Comparison of ENCODE assay signal across 8 cellular contexts in genomic region chr7:117791877-117792780, GRCh38.
A peak's percentile ranks its signal among the peaks of the same experiment; 100 is the strongest.
DNase-seq lines count a peak whose midpoint lies in the region; ATAC-seq and TF ChIP-seq lines count a peak whose summit lies in the region.

No MANE protein-coding gene starts in this region.

- H3K36me3 ChIP-seq in DND-41 (ENCODE audit: insufficient read depth, low read length) (no peaks in the 10 kb centered on the region), Karpas-422 (ENCODE audit: insufficient read depth, low read length) (no peaks in the 10 kb centered on the region)

- CTCF ChIA-PET in Calu3 (lab: Charles Lee) = interaction anchor here (0.7 kb wide), 1 partner anchor 29 kb away, joined by 3 read pairs; no protein-coding TSS in a partner anchor

- no peaks in the 10 kb centered on the region for H3K36me3 Mint-ChIP-seq in Calu3 (ENCODE audit: insufficient read depth, unreplicated experiment)
- H3K36me3 Mint-ChIP-seq in activated T-cell treated with anti-CD3 and anti-CD28 coated beads, Interleukin-2, amount 50 U/mL, for 72 hours (ENCODE audit: insufficient read depth in 2 of 2) = no peaks in the 10 kb centered on the region

- H2AFZ ChIP-seq in DND-41 (ENCODE audit: low read depth, low read length) (no peak overlapping the region), Karpas-422 (ENCODE audit: low read length) (no peak overlapping the region)

- TF ChIP-seq CTCF in DND-41 (IDR thresholded peaks at IDR 0.05; ENCODE audit: borderline replicate concordance, extremely low read depth, low read length, poor library complexity, severe bottlenecking) = peak; percentile 29
- no peak for TF ChIP-seq CTCF in GM20000 (IDR thresholded peaks at IDR 0.05; ENCODE audit: extremely low read depth, missing control alignments)
- no peak for TF ChIP-seq CTCF in Calu3 (IDR thresholded peaks at IDR 0.05; ENCODE audit: unreplicated experiment)

- DNase-seq in DND-41 (no peak), GM20000 (ENCODE audit: low spot score) (peak; percentile 12), erythroblast (lab: John Stamatoyannopoulos, UW) (peak; percentile 43 to 81), Calu3 (no peak), DMS153 treated with DMSO at 0.1 percent for 48 hours (lab: John Stamatoyannopoulos, UW; ENCODE audit: unreplicated experiment) (no peak), Karpas-422 (no peak)
- DNase-seq in activated T-cell treated with anti-CD3 and anti-CD28 coated beads, Interleukin-2, amount 50 U/mL, for 72 hours = no peak

- H3K4me3 Mint-ChIP-seq in Calu3 (ENCODE audit: low read depth, unreplicated experiment) = no peak overlapping the region
- peak overlapping the region in 1 of 2 donors; percentile 0 for H3K4me3 Mint-ChIP-seq in activated T-cell treated with anti-CD3 and anti-CD28 coated beads, Interleukin-2, amount 50 U/mL, for 72 hours

- no peaks in the 10 kb centered on the region for H3K9me3 ChIP-seq in DND-41 (ENCODE audit: insufficient read depth, low read length, severe bottlenecking)
- H3K9me3 ChIP-seq in Karpas-422 (ENCODE audit: low read length) = no peaks in the 10 kb centered on the region

- H3K4me3 ChIP-seq in DND-41 (ENCODE audit: low read depth in 1 of 2, low read length in 2 of 2) (no peak overlapping the region), Karpas-422 (ENCODE audit: low read length) (no peak overlapping the region)

- H3K79me2 ChIP-seq in DND-41 (ENCODE audit: insufficient read depth, low read length) (no peaks in the 10 kb centered on the region), Karpas-422 (ENCODE audit: low read length) (no peaks in the 10 kb centered on the region)

- no peak overlapping the region for H3K27ac ChIP-seq in DND-41 (ENCODE audit: low read length)
- no peak overlapping the region for H3K27ac ChIP-seq in Karpas-422 (ENCODE audit: low read length)

- H3K9ac ChIP-seq in DND-41 (ENCODE audit: low read depth, low read length) = no peak overlapping the region
- H3K9ac ChIP-seq in Karpas-422 (ENCODE audit: low read length) = no peak overlapping the region

- intact Hi-C loops in Calu3 (cut with micrococcal nuclease; ENCODE audit: unreplicated experiment) = no loop called here

- peak; percentile 29 for TF ChIP-seq POLR2A in erythroblast (IDR thresholded peaks at IDR 0.05; ENCODE audit: low read length)

- no peaks in the 10 kb centered on the region for H3K27me3 Mint-ChIP-seq in Calu3 (ENCODE audit: unreplicated experiment)
- no peaks in the 10 kb centered on the region for H3K27me3 Mint-ChIP-seq in activated T-cell treated with anti-CD3 and anti-CD28 coated beads, Interleukin-2, amount 50 U/mL, for 72 hours (ENCODE audit: low read depth)

- H4K20me1 ChIP-seq in DND-41 (ENCODE audit: insufficient read depth, low read length) = no peaks in the 10 kb centered on the region
- no peaks in the 10 kb centered on the region for H4K20me1 ChIP-seq in Karpas-422 (ENCODE audit: insufficient read depth, low read depth, low read length)

- no peak overlapping the region for H3K27ac Mint-ChIP-seq in Calu3 (ENCODE audit: unreplicated experiment)
- H3K27ac Mint-ChIP-seq in activated T-cell treated with anti-CD3 and anti-CD28 coated beads, Interleukin-2, amount 50 U/mL, for 72 hours = no peak overlapping the region

- no peak; the same call in 2 of the 3 replicates for ATAC-seq in DND-41 (ENCODE audit: insufficient read depth, low read depth)
- ATAC-seq in HG03442 (IDR thresholded peaks at IDR 0.05; ENCODE audit: unreplicated experiment) = peak; percentile 81
- ATAC-seq in activated T-cell treated with anti-CD3 and anti-CD28 coated beads, Interleukin-2, amount 50 U/mL, for 72 hours (replicated peaks in 1 of 2) = no peak

- no TSS peak for BruUV-seq in Calu3 (replicated peaks; lab: Mats Ljungman, UMichigan)

- peaks cover 19% of the 10 kb centered on the region for H3K27me3 ChIP-seq in DND-41 (ENCODE audit: insufficient read depth, low read length, poor library complexity)
- no peaks in the 10 kb centered on the region for H3K27me3 ChIP-seq in Karpas-422 (ENCODE audit: low read length)

- no peaks in the 10 kb centered on the region for H3K4me1 ChIP-seq in DND-41 (ENCODE audit: insufficient read depth, low read length)
- no peaks in the 10 kb centered on the region for H3K4me1 ChIP-seq in Karpas-422 (ENCODE audit: low read length)

- H3K4me2 ChIP-seq in DND-41 (ENCODE audit: insufficient read depth, low read length) (no peak overlapping the region), Karpas-422 (ENCODE audit: low read depth, low read length, poor library complexity, severe bottlenecking) (no peak overlapping the region)

- no peaks in the 10 kb centered on the region for H3K9me2 ChIP-seq in Karpas-422 (replicated peaks; ENCODE audit: insufficient read depth, low read length)

- H3K4me1 Mint-ChIP-seq in Calu3 (ENCODE audit: low read depth, unreplicated experiment) = no peaks in the 10 kb centered on the region
- peaks cover 5% of the 10 kb centered on the region for H3K4me1 Mint-ChIP-seq in activated T-cell treated with anti-CD3 and anti-CD28 coated beads, Interleukin-2, amount 50 U/mL, for 72 hours (ENCODE audit: low read depth)

- no peaks in the 10 kb centered on the region for H3K9me3 Mint-ChIP-seq in Calu3 (ENCODE audit: low read depth, unreplicated experiment)
- H3K9me3 Mint-ChIP-seq in activated T-cell treated with anti-CD3 and anti-CD28 coated beads, Interleukin-2, amount 50 U/mL, for 72 hours = no peaks in the 10 kb centered on the region

Comparison
In these comparisons a context has a peak if more than half of its experiments do, and no peak if none do; other contexts are left out.
1. DNase-seq: peak in GM20000 (single experiment) and erythroblast (2 of 2); none in DND-41 (single experiment), Calu3 (single experiment), DMS153 treated with DMSO at 0.1 percent for 48 hours (single experiment), activated T-cell treated with anti-CD3 and anti-CD28 coated beads, Interleukin-2, amount 50 U/mL, for 72 hours (0 of 2) and Karpas-422 (single experiment).